32 cellular contexts compared by ENCODE assay signal in the genomic region with DNA sequence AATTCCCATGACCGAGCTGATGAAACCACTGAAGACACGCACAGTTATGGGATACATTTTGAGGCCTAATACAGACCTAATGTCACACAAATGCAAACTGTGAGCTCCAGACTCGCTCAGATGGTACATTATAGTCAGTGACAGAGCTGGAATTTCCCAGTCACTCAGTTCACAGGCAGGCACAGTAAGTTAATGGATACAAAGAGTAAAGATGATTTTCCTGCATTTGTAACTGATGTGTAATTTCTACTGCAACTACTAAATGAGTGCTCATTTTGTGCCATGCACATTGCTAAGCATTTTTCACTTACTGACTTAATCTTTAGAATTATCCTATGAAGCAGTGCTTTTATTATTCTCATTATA. TPM values are rescaled to one million over a fixed set of nuclear protein-coding genes. Genes with fewer than 3 reads are reported as not detected.
"Had no signal": no experiment of that assay in that cellular context is flagged by ENCODE, and none has a peak within 500 bp of the region (broad histone marks: within the 10 kb centered on the region; RNA-seq: fewer than 3 reads in every experiment).

No MANE protein-coding gene starts in this region.

- H3K27me3 Mint-ChIP-seq: activated CD4-positive, alpha-beta memory T cell treated with anti-CD3 and anti-CD28 coated beads, Interleukin-2, amount 10 ng/mL, durations not matched to agents 7 days and 5 days; activated CD4-positive, alpha-beta T cell treated with anti-CD3 and anti-CD28 coated beads, Interleukin-2, amount 10 ng/mL, durations not matched to agents 7 days and 5 days; activated naive CD4-positive, alpha-beta T cell treated with anti-CD3 and anti-CD28 coated beads, Interleukin-2, amount 10 ng/mL, durations not matched to agents 7 days and 5 days; activated naive CD8-positive, alpha-beta T cell treated with anti-CD3 and anti-CD28 coated beads, Interleukin-2, amount 10 ng/mL, durations not matched to agents 7 days and 5 days; activated T-cell treated with anti-CD3 and anti-CD28 coated beads, Interleukin-2, amount 50 U/mL, for 24 hours; brain had no signal

- H3K4me3 ChIP-seq: ascending aorta, breast epithelium, cardiac muscle cell, colonic mucosa, gastrocnemius medialis had no signal

- H3K27ac ChIP-seq: ascending aorta, breast epithelium, cardiac muscle cell, colonic mucosa, epithelial cell of prostate, foreskin keratinocyte, gastrocnemius medialis, VCaP had no signal

- H3K4me1 ChIP-seq: ascending aorta, breast epithelium, colonic mucosa, foreskin keratinocyte, gastrocnemius medialis had no signal

- H3K36me3 Mint-ChIP-seq: activated naive CD4-positive, alpha-beta T cell treated with anti-CD3 and anti-CD28 coated beads, Interleukin-2, amount 10 ng/mL, durations not matched to agents 7 days and 5 days; activated naive CD4-positive, alpha-beta T cell treated with anti-CD3 and anti-CD28 coated beads, Interleukin-2, amount 50 U/mL, for 72 hours; activated naive CD8-positive, alpha-beta T cell treated with anti-CD3 and anti-CD28 coated beads, Interleukin-2, amount 10 ng/mL, durations not matched to agents 7 days and 5 days; WTC11 had no signal

- H3K9me3 Mint-ChIP-seq: activated CD4-positive, alpha-beta memory T cell treated with anti-CD3 and anti-CD28 coated beads, Interleukin-2, amount 10 ng/mL, durations not matched to agents 7 days and 5 days; activated CD4-positive, alpha-beta T cell treated with anti-CD3 and anti-CD28 coated beads, Interleukin-2, amount 10 ng/mL, durations not matched to agents 7 days and 5 days; activated naive CD4-positive, alpha-beta T cell treated with anti-CD3 and anti-CD28 coated beads, Interleukin-2, amount 10 ng/mL, durations not matched to agents 7 days and 5 days; activated naive CD4-positive, alpha-beta T cell treated with anti-CD3 and anti-CD28 coated beads, Interleukin-2, amount 50 U/mL, for 72 hours; activated naive CD8-positive, alpha-beta T cell treated with anti-CD3 and anti-CD28 coated beads, Interleukin-2, amount 10 ng/mL, durations not matched to agents 7 days and 5 days; activated T-cell treated with anti-CD3 and anti-CD28 coated beads, Interleukin-2, amount 50 U/mL, for 24 hours; activated T-cell treated with anti-CD3 and anti-CD28 coated beads, Interleukin-2, amount 50 U/mL, for 72 hours; brain; WTC11 had no signal

- H3K36me3 ChIP-seq: ascending aorta, breast epithelium, cardiac muscle cell, gastrocnemius medialis had no signal

- H3K27ac Mint-ChIP-seq: activated CD4-positive, alpha-beta memory T cell treated with anti-CD3 and anti-CD28 coated beads, Interleukin-2, amount 10 ng/mL, durations not matched to agents 7 days and 5 days; activated CD4-positive, alpha-beta T cell treated with anti-CD3 and anti-CD28 coated beads, Interleukin-2, amount 10 ng/mL, durations not matched to agents 7 days and 5 days; activated naive CD4-positive, alpha-beta T cell treated with anti-CD3 and anti-CD28 coated beads, Interleukin-2, amount 10 ng/mL, durations not matched to agents 7 days and 5 days; activated naive CD4-positive, alpha-beta T cell treated with anti-CD3 and anti-CD28 coated beads, Interleukin-2, amount 50 U/mL, for 72 hours; activated naive CD8-positive, alpha-beta T cell treated with anti-CD3 and anti-CD28 coated beads, Interleukin-2, amount 10 ng/mL, durations not matched to agents 7 days and 5 days; activated T-cell treated with anti-CD3 and anti-CD28 coated beads, Interleukin-2, amount 50 U/mL, for 24 hours; activated T-cell treated with anti-CD3 and anti-CD28 coated beads, Interleukin-2, amount 50 U/mL, for 72 hours; brain; T-helper 17 cell; WTC11 had no signal

- H3K27me3 ChIP-seq: ascending aorta, breast epithelium, cardiac muscle cell, colonic mucosa, foreskin keratinocyte, gastrocnemius medialis had no signal

- FAIRE-seq: endometrium, endothelial cell of umbilical vein had no signal

- DNase-seq: activated CD4-positive, alpha-beta memory T cell treated with anti-CD3 and anti-CD28 coated beads, Interleukin-2, amount 10 ng/mL, durations not matched to agents 7 days and 5 days; activated CD4-positive, alpha-beta T cell treated with anti-CD3 and anti-CD28 coated beads for 1 hour; activated CD4-positive, alpha-beta T cell treated with anti-CD3 and anti-CD28 coated beads for 4 hours; activated CD4-positive, alpha-beta T cell treated with anti-CD3 and anti-CD28 coated beads, Interleukin-2, amount 10 ng/mL, durations not matched to agents 7 days and 5 days; activated CD4-positive, alpha-beta T cell treated with anti-CD3 and anti-CD28 coated beads, Interleukin-2, amount 50 U/mL, for 4 hours; activated CD8-positive, alpha-beta memory T cell treated with anti-CD3 and anti-CD28 coated beads, Interleukin-2, amount 50 U/mL, for 48 hours; activated gamma-delta T cell; activated naive CD4-positive, alpha-beta T cell; activated naive CD4-positive, alpha-beta T cell treated with anti-CD3 and anti-CD28 coated beads, Interleukin-2, amount 10 ng/mL, durations not matched to agents 7 days and 5 days; activated naive CD8-positive, alpha-beta T cell treated with anti-CD3 and anti-CD28 coated beads, Interleukin-2, amount 10 ng/mL, durations not matched to agents 7 days and 5 days; activated T-cell treated with anti-CD3 and anti-CD28 coated beads for 4 hours; activated T-cell treated with anti-CD3 and anti-CD28 coated beads, Interleukin-2, amount 50 U/mL, for 24 hours; activated T-cell treated with anti-CD3 and anti-CD28 coated beads, Interleukin-2, amount 50 U/mL, for 72 hours; central memory CD4-positive, alpha-beta T cell; cerebellar nuclear complex; colonic mucosa; effector CD8-positive, alpha-beta T cell; foreskin keratinocyte; gastrocnemius medialis; T-helper 1 cell; T-helper 17 cell had no signal

- H3K4me1 Mint-ChIP-seq: activated CD4-positive, alpha-beta memory T cell treated with anti-CD3 and anti-CD28 coated beads, Interleukin-2, amount 10 ng/mL, durations not matched to agents 7 days and 5 days; activated CD4-positive, alpha-beta T cell treated with anti-CD3 and anti-CD28 coated beads, Interleukin-2, amount 10 ng/mL, durations not matched to agents 7 days and 5 days; activated naive CD4-positive, alpha-beta T cell treated with anti-CD3 and anti-CD28 coated beads, Interleukin-2, amount 10 ng/mL, durations not matched to agents 7 days and 5 days; activated naive CD8-positive, alpha-beta T cell treated with anti-CD3 and anti-CD28 coated beads, Interleukin-2, amount 10 ng/mL, durations not matched to agents 7 days and 5 days; T-helper 17 cell had no signal

- H3K4me3 Mint-ChIP-seq: activated CD4-positive, alpha-beta memory T cell treated with anti-CD3 and anti-CD28 coated beads, Interleukin-2, amount 10 ng/mL, durations not matched to agents 7 days and 5 days; activated CD4-positive, alpha-beta T cell treated with anti-CD3 and anti-CD28 coated beads, Interleukin-2, amount 10 ng/mL, durations not matched to agents 7 days and 5 days; activated naive CD4-positive, alpha-beta T cell treated with anti-CD3 and anti-CD28 coated beads, Interleukin-2, amount 10 ng/mL, durations not matched to agents 7 days and 5 days; activated naive CD8-positive, alpha-beta T cell treated with anti-CD3 and anti-CD28 coated beads, Interleukin-2, amount 10 ng/mL, durations not matched to agents 7 days and 5 days; activated T-cell treated with anti-CD3 and anti-CD28 coated beads, Interleukin-2, amount 50 U/mL, for 24 hours; activated T-cell treated with anti-CD3 and anti-CD28 coated beads, Interleukin-2, amount 50 U/mL, for 72 hours; brain; T-helper 17 cell; WTC11 had no signal

- H3K9me3 ChIP-seq: ascending aorta, breast epithelium, colonic mucosa, gastrocnemius medialis had no signal

RNA-seq across cellular contexts. Expression of gene ENO4, which starts 56.5 kb away (rescaled TPM):
- total RNA-seq: activated CD4-positive, alpha-beta memory T cell treated with anti-CD3 and anti-CD28 coated beads, Interleukin-2, amount 10 ng/mL, durations not matched to agents 7 days and 5 days; activated CD4-positive, alpha-beta T cell treated with anti-CD3 and anti-CD28 coated beads, Interleukin-2, amount 10 ng/mL, durations not matched to agents 7 days and 5 days; activated naive CD4-positive, alpha-beta T cell treated with anti-CD3 and anti-CD28 coated beads, Interleukin-2, amount 50 U/mL, for 72 hours; activated naive CD8-positive, alpha-beta T cell treated with anti-CD3 and anti-CD28 coated beads, Interleukin-2, amount 10 ng/mL, durations not matched to agents 7 days and 5 days; activated T-cell treated with anti-CD3 and anti-CD28 coated beads, Interleukin-2, amount 50 U/mL, for 72 hours; ascending aorta; colonic mucosa; endothelial cell of umbilical vein; esophagus mucosa; gastrocnemius medialis; T-helper 17 cell had no signal
